In genomic region chr12:12837025-12837872, GRCh38 we compare ENCODE assay signal across 9 cellular contexts. TPM values are rescaled to one million over a fixed set of nuclear protein-coding genes. Genes with fewer than 3 reads are reported as not detected.
DNase-seq lines count a peak whose midpoint lies in the region; ATAC-seq and TF ChIP-seq lines count a peak whose summit lies in the region.
"Had no signal": no experiment of that assay in that cellular context is flagged by ENCODE, and none has a peak within 500 bp of the region (broad histone marks: within the 10 kb centered on the region; RNA-seq: fewer than 3 reads in every experiment).

No MANE protein-coding gene starts in this region.

- H3K27ac Mint-ChIP-seq in CD4-positive, CD25-positive, alpha-beta regulatory T cell = peak overlapping the region; percentile 91 to 97 (median 96)
- H3K27ac Mint-ChIP-seq: IgD-negative memory B cell had no signal

- peaks cover 17% of the 10 kb centered on the region for H3K36me3 ChIP-seq in CD4-positive, CD25-positive, alpha-beta regulatory T cell (ENCODE audit: control insufficient read depth, insufficient read depth, low read length)
- peaks cover 25% of the 10 kb centered on the region for H3K36me3 ChIP-seq in lower lobe of right lung

- H3K4me3 ChIP-seq in CD4-positive, CD25-positive, alpha-beta regulatory T cell (ENCODE audit: low read depth, low read length) = no peak overlapping the region
- H3K4me3 ChIP-seq in lower lobe of right lung = peak overlapping the region; percentile 21

- no peaks in the 10 kb centered on the region for H3K9me3 ChIP-seq in CD4-positive, CD25-positive, alpha-beta regulatory T cell (ENCODE audit: control insufficient read depth in 2 of 2, low read length in 2 of 2)
- H3K9me3 ChIP-seq in lower lobe of right lung = no peaks in the 10 kb centered on the region

- H3K36me3 Mint-ChIP-seq in CD4-positive, CD25-positive, alpha-beta regulatory T cell = peaks cover 20% of the 10 kb centered on the region

- peak; percentile 71 for ATAC-seq in CD4-positive, CD25-positive, alpha-beta regulatory T cell (ENCODE audit: low read depth in 2 of 2)
- ATAC-seq in GM21423 (IDR thresholded peaks at IDR 0.05; ENCODE audit: unreplicated experiment) = peak; percentile 59
- peak; percentile 92 to 94 for ATAC-seq in activated CD4-positive, CD25-positive, alpha-beta regulatory T cell treated with anti-CD3 and anti-CD28 coated beads, Interleukin-2, amount 50 U/mL, for 24 hours
- peak; percentile 70 to 82 for ATAC-seq in lower lobe of right lung

- H3K27ac ChIP-seq in CD4-positive, CD25-positive, alpha-beta regulatory T cell (ENCODE audit: insufficient read depth, low read length, poor library complexity, severe bottlenecking) = no peak overlapping the region
- H3K27ac ChIP-seq in lower lobe of right lung = peak overlapping the region; percentile 56

- peaks cover 18% of the 10 kb centered on the region for H3K4me1 ChIP-seq in CD4-positive, CD25-positive, alpha-beta regulatory T cell (ENCODE audit: control insufficient read depth, insufficient read depth, low read length, poor library complexity, severe bottlenecking)
- no peaks in the 10 kb centered on the region for H3K4me1 ChIP-seq in lower lobe of right lung

- H3K9me3 Mint-ChIP-seq in CD4-positive, CD25-positive, alpha-beta regulatory T cell = no peaks in the 10 kb centered on the region

- intact Hi-C loops in lower lobe of right lung (cut with DNase I) = no loop called here

- TF ChIP-seq CTCF in lower lobe of right lung (IDR thresholded peaks at IDR 0.05) = peak; percentile 40

- H3K4me3 Mint-ChIP-seq in CD4-positive, CD25-positive, alpha-beta regulatory T cell = peak overlapping the region in 3 of 4 donors; percentile 2 to 75 (median 63)

- DNase-seq in CD4-positive, CD25-positive, alpha-beta regulatory T cell = peak in 2 of 3 donors; percentile 59 to 87
- DNase-seq in NCI-H146 treated with DMSO at 0.1 percent for 48 hours (lab: John Stamatoyannopoulos, UW; ENCODE audit: unreplicated experiment) = peak; percentile 18
- DNase-seq in dedifferentiated amniotic fluid mesenchymal stem cell (ENCODE audit: extremely low spot score) = peak; percentile 71
- DNase-seq in lower lobe of right lung = no peak
- peak; percentile 11 for DNase-seq in stimulated activated CD8-positive, alpha-beta memory T cell treated with anti-CD3 and anti-CD28 coated beads, Interleukin-7, amount 100 ng/mL, for 24 hours (ENCODE audit: low read depth)
- DNase-seq in putamen (ENCODE audit: low spot score) = no peak

- no peaks in the 10 kb centered on the region for H3K27me3 Mint-ChIP-seq in CD4-positive, CD25-positive, alpha-beta regulatory T cell
- H3K27me3 Mint-ChIP-seq: IgD-negative memory B cell had no signal

- H3K4me1 Mint-ChIP-seq in CD4-positive, CD25-positive, alpha-beta regulatory T cell = peaks cover 12 to 34% (median 26%) of the 10 kb centered on the region in 4 donors

- H3K27me3 ChIP-seq in CD4-positive, CD25-positive, alpha-beta regulatory T cell (ENCODE audit: control insufficient read depth, insufficient read depth, low read length) = no peaks in the 10 kb centered on the region
- H3K27me3 ChIP-seq in lower lobe of right lung (ENCODE audit: low read depth) = no peaks in the 10 kb centered on the region

RNA-seq across cellular contexts. Expression of gene DDX47, which starts 24.1 kb away (rescaled TPM):
- total RNA-seq in CD4-positive, CD25-positive, alpha-beta regulatory T cell = 117 TPM
- 10 to 100 TPM; 63.2 to 83.9 (median 72.0) TPM for polyA plus RNA-seq in CD4-positive, CD25-positive, alpha-beta regulatory T cell
- 45.1 TPM for total RNA-seq in lower lobe of right lung

RNA-seq across cellular contexts. Expression of gene APOLD1, which starts 51.8 kb away (rescaled TPM):
- total RNA-seq in CD4-positive, CD25-positive, alpha-beta regulatory T cell = 3.9 TPM
- 1 to 10 TPM; 1.9 to 3.1 (median 2.7) TPM for polyA plus RNA-seq in CD4-positive, CD25-positive, alpha-beta regulatory T cell
- 11.0 TPM for total RNA-seq in lower lobe of right lung

RNA-seq across cellular contexts. Expression of gene GPRC5A, which starts 54.1 kb away (rescaled TPM):
- total RNA-seq in CD4-positive, CD25-positive, alpha-beta regulatory T cell = 0.20 TPM
- not detected for polyA plus RNA-seq in CD4-positive, CD25-positive, alpha-beta regulatory T cell
- 482 TPM for total RNA-seq in lower lobe of right lung
- polyA plus RNA-seq: IgD-negative memory B cell had no signal

Comparison
In these comparisons a context has a peak if more than half of its experiments do, and no peak if none do; other contexts are left out.
1. DNase-seq: peak in CD4-positive, CD25-positive, alpha-beta regulatory T cell (2 of 3), NCI-H146 treated with DMSO at 0.1 percent for 48 hours (single experiment), dedifferentiated amniotic fluid mesenchymal stem cell (single experiment) and stimulated activated CD8-positive, alpha-beta memory T cell treated with anti-CD3 and anti-CD28 coated beads, Interleukin-7, amount 100 ng/mL, for 24 hours (single experiment); none in lower lobe of right lung (single experiment) and putamen (single experiment).
2. RNA of gene GPRC5A, which starts 54.1 kb away (total RNA-seq): 482 TPM in lower lobe of right lung (single experiment); 0.20 TPM in CD4-positive, CD25-positive, alpha-beta regulatory T cell (single experiment); every median in the first group is over 100 times any median in the second.
3. Peak in every context shown above with its lines, with median percentiles within 50 percentile points of each other: ATAC-seq.